In genomic region chr6:74479960-74480359, GRCh38 we compare ENCODE assay signal across 26 cellular contexts.
DNase-seq lines count a peak whose midpoint lies in the region; ATAC-seq, FAIRE-seq and TF ChIP-seq lines count a peak whose summit lies in the region.
"Had no signal": no experiment of that assay in that cellular context is flagged by ENCODE, and none has a peak within 500 bp of the region (broad histone marks: within the 10 kb centered on the region; RNA-seq: fewer than 3 reads in every experiment).

No MANE protein-coding gene starts in this region.

- H3K4me2 ChIP-seq in IMR-90 (ENCODE audit: low read depth, low read length) (no peak overlapping the region), GM12878 (ENCODE audit: control insufficient read depth, insufficient read depth) (no peak overlapping the region), neural progenitor cell (no peak overlapping the region), trophoblast cell (ENCODE audit: low read length) (no peak overlapping the region)
- H3K4me2 ChIP-seq: BLaER1 had no signal

- H3F3A ChIP-seq in neural progenitor cell (ENCODE audit: low read depth), result no peaks in the 10 kb centered on the region

- WGBS in IMR-90 (ENCODE audit: extremely low coverage in 2 of 2, insufficient read length in 1 of 2), 2 experiments, result 83% methylated on average over 2 of the region's 8 CpGs; no CpG with 5 or more reads in 1 of the 2 experiments
- 36% methylated on average over 8 of the region's 8 CpGs for whole genome bisulfite sequencing in GM12878 (ENCODE audit: insufficient coverage, insufficient replicate concordance, low lambda C conversion rate, missing lambda C conversion rate)
- 93% methylated on average over 8 of the region's 8 CpGs for WGBS in esophagus muscularis mucosa
- no CpG with 5 or more reads among the region's 8 CpGs for WGBS in trophoblast cell (ENCODE audit: extremely low coverage, insufficient coverage, insufficient read length)

- in situ Hi-C loops in IMR-90 (cut with MboI; ENCODE audit: low sequenced_read_pairs), result no loop called here
- in situ Hi-C loops in GM12878 (cut with MboI), result no loop called here

- no peak for FAIRE-seq in GM12878 (lab: Jason Lieb, UNC)
- FAIRE-seq: A204.1, GM12891 had no signal

- H2BK12ac ChIP-seq in trophoblast cell (ENCODE audit: low read length), result no peak overlapping the region

- H3K4me1 ChIP-seq in IMR-90 (ENCODE audit: control insufficient read depth, insufficient read depth, low read length), result peaks cover 5% of the 10 kb centered on the region
- no peaks in the 10 kb centered on the region for H3K4me1 ChIP-seq in GM12878 (ENCODE audit: control insufficient read depth, insufficient read depth, low read length)
- no peaks in the 10 kb centered on the region for H3K4me1 ChIP-seq in neural progenitor cell
- H3K4me1 ChIP-seq in esophagus muscularis mucosa, result peaks cover 0 to 31% (median 15%) of the 10 kb centered on the region in 4 donors
- no peaks in the 10 kb centered on the region for H3K4me1 ChIP-seq in trophoblast cell (ENCODE audit: control insufficient read depth in 1 of 2, insufficient read depth in 2 of 2, low read length in 2 of 2)
- H3K4me1 ChIP-seq: BE2C, BLaER1 had no signal

- H3K27me3 ChIP-seq in IMR-90 (ENCODE audit: control insufficient read depth, insufficient read depth, low read length) (no peaks in the 10 kb centered on the region), GM12878 (replicated peaks in 1 of 2; ENCODE audit: control insufficient read depth in 2 of 2, insufficient read depth in 2 of 2, low read length in 1 of 2) (no peaks in the 10 kb centered on the region), neural progenitor cell (no peaks in the 10 kb centered on the region), esophagus muscularis mucosa (no peaks in the 10 kb centered on the region), trophoblast cell (ENCODE audit: insufficient read depth, low read length) (no peaks in the 10 kb centered on the region)
- H3K27me3 ChIP-seq: BE2C, BLaER1 had no signal

- H3K4me3 Mint-ChIP-seq in neural progenitor cell, result no peak overlapping the region
- H3K4me3 Mint-ChIP-seq: CD14-positive monocyte; CD4-positive, alpha-beta memory T cell; CD4-positive, CD25-positive, alpha-beta regulatory T cell; CD8-positive, alpha-beta memory T cell had no signal

- H3K14ac ChIP-seq in IMR-90 (replicated peaks; ENCODE audit: low read depth, low read length), result no peak overlapping the region
- H3K14ac ChIP-seq in trophoblast cell (ENCODE audit: low read length), result no peak overlapping the region

- intact Hi-C loops in IMR-90 (cut with micrococcal nuclease) (no loop called here), GM12878 (cut with micrococcal nuclease; ENCODE audit: unreplicated experiment) (no loop called here), head of caudate nucleus (cut with DNase I) (no loop called here), esophagus muscularis mucosa (cut with DNase I) (no loop called here)

- H4K20me1 ChIP-seq in IMR-90 (ENCODE audit: insufficient read depth, low read length) (no peaks in the 10 kb centered on the region), GM12878 (ENCODE audit: control insufficient read depth, insufficient read depth) (no peaks in the 10 kb centered on the region), neural progenitor cell (ENCODE audit: low read depth) (no peaks in the 10 kb centered on the region)
- H4K20me1 ChIP-seq: BLaER1 had no signal

- H3K9ac ChIP-seq in IMR-90 (ENCODE audit: low read depth, low read length), result no peak overlapping the region
- H3K9ac ChIP-seq in GM12878 (ENCODE audit: control insufficient read depth, insufficient read depth, low read length), result no peak overlapping the region
- no peak overlapping the region for H3K9ac ChIP-seq in neural progenitor cell
- H3K9ac ChIP-seq in trophoblast cell (ENCODE audit: low read length), result no peak overlapping the region
- H3K9ac ChIP-seq: BLaER1 had no signal

- TF ChIP-seq RAD21 in IMR-90 (IDR thresholded peaks at IDR 0.05; ENCODE audit: low read length) (no peak), GM12878 (IDR thresholded peaks at IDR 0.05; ENCODE audit: insufficient read depth, low read depth, low read length) (no peak)

- H3K4me3 ChIP-seq in IMR-90 (ENCODE audit: insufficient read depth, low read depth, low read length), result no peak overlapping the region
- no peak overlapping the region for H3K4me3 ChIP-seq in GM12878
- no peak overlapping the region for H3K4me3 ChIP-seq in neural progenitor cell
- no peak overlapping the region for H3K4me3 ChIP-seq in esophagus muscularis mucosa
- no peak overlapping the region for H3K4me3 ChIP-seq in trophoblast cell (ENCODE audit: low read depth, low read length)
- H3K4me3 ChIP-seq: BLaER1 had no signal

- no peak overlapping the region for H4K5ac ChIP-seq in IMR-90 (ENCODE audit: low read depth, low read length)

- no peak overlapping the region for H3K4ac ChIP-seq in IMR-90 (ENCODE audit: low read depth, low read length)
- H3K4ac ChIP-seq in trophoblast cell (ENCODE audit: low read depth, low read length), result no peak overlapping the region

- H3K9me3 Mint-ChIP-seq in neural progenitor cell, result no peaks in the 10 kb centered on the region

- H3K27ac ChIP-seq in IMR-90 (ENCODE audit: insufficient read depth, low read length), result no peak overlapping the region
- no peak overlapping the region for H3K27ac ChIP-seq in GM12878 (ENCODE audit: control insufficient read depth, insufficient read depth)
- no peak overlapping the region for H3K27ac ChIP-seq in neural progenitor cell
- no peak overlapping the region for H3K27ac ChIP-seq in esophagus muscularis mucosa (replicated peaks in 1 of 4)
- no peak overlapping the region for H3K27ac ChIP-seq in trophoblast cell (ENCODE audit: low read depth, low read length)
- H3K27ac ChIP-seq: BLaER1 had no signal

- peak overlapping the region; percentile 33 for H2AK5ac ChIP-seq in IMR-90 (ENCODE audit: low read depth, low read length)
- H2AK5ac ChIP-seq in trophoblast cell (ENCODE audit: low read length), result no peak overlapping the region

- no peak overlapping the region for H2BK15ac ChIP-seq in IMR-90 (ENCODE audit: low read depth, low read length)

- H3K27me3 Mint-ChIP-seq in neural progenitor cell (ENCODE audit: insufficient read depth, low read depth), result peaks cover 6% of the 10 kb centered on the region
- H3K27me3 Mint-ChIP-seq: CD4-positive, alpha-beta memory T cell; CD4-positive, CD25-positive, alpha-beta regulatory T cell; CD8-positive, alpha-beta memory T cell had no signal

- H3K9me1 ChIP-seq in IMR-90 (ENCODE audit: insufficient read depth, low read length), result no peaks in the 10 kb centered on the region

- no peak for TF ChIP-seq POLR2A in IMR-90 (IDR thresholded peaks at IDR 0.05; ENCODE audit: low read depth, low read length)
- no peak for TF ChIP-seq POLR2A in GM12878 (IDR thresholded peaks at IDR 0.05; ENCODE audit: low read depth, low read length)
- TF ChIP-seq POLR2A in esophagus muscularis mucosa (IDR thresholded peaks at IDR 0.05; ENCODE audit: low read depth), result no peak

- RAD21 ChIA-PET in GM12878 (lab: Charles Lee; ENCODE audit: unreplicated experiment), result interaction anchor here (1.1 to 2.2 kb wide), 2 partner anchors 12 to 90 kb away, joined by 4 to 15 read pairs; no protein-coding TSS in a partner anchor

- POLR2A ChIA-PET in IMR-90 (lab: Charles Lee; ENCODE audit: unreplicated experiment), result no interaction called here
- POLR2A ChIA-PET in GM12878 (lab: Charles Lee), result interaction anchor here (1.7 kb wide), 1 partner anchor 12 kb away, joined by 5 read pairs; no protein-coding TSS in a partner anchor

- no peaks in the 10 kb centered on the region for H3K36me3 ChIP-seq in IMR-90 (ENCODE audit: control insufficient read depth, insufficient read depth, low read length)
- no peaks in the 10 kb centered on the region for H3K36me3 ChIP-seq in GM12878 (ENCODE audit: control insufficient read depth in 2 of 2, insufficient read depth in 2 of 2, low read length in 1 of 2)
- no peaks in the 10 kb centered on the region for H3K36me3 ChIP-seq in neural progenitor cell
- H3K36me3 ChIP-seq in esophagus muscularis mucosa, result no peaks in the 10 kb centered on the region
- no peaks in the 10 kb centered on the region for H3K36me3 ChIP-seq in trophoblast cell (ENCODE audit: control insufficient read depth in 1 of 2, insufficient read depth in 2 of 2, low read length in 2 of 2)
- H3K36me3 ChIP-seq: BE2C, BLaER1 had no signal

- H3K27ac Mint-ChIP-seq in neural progenitor cell, result no peak overlapping the region
- H3K27ac Mint-ChIP-seq: CD14-positive monocyte; CD4-positive, alpha-beta memory T cell; CD4-positive, CD25-positive, alpha-beta regulatory T cell; CD8-positive, alpha-beta memory T cell had no signal

- SMC1A ChIA-PET in GM12878 (lab: Charles Lee; ENCODE audit: uncharacterized antibody, unreplicated experiment), result interaction anchor here (1.2 to 2.0 kb wide), 3 partner anchors 10 to 96 kb away, joined by 4 to 9 read pairs (median 9); no protein-coding TSS in a partner anchor

- H2BK120ac ChIP-seq in IMR-90 (ENCODE audit: low read depth, low read length) (0 out of 2 replicates have a peak overlapping the region, but pooled peaks have one; percentile 41), trophoblast cell (ENCODE audit: insufficient read depth, low read length, poor library complexity) (no peak overlapping the region)

- DNase-seq in IMR-90, result no peak
- DNase-seq in GM12878 (ENCODE audit: low read depth, low spot score), result no peak
- no peak for DNase-seq in neural progenitor cell (ENCODE audit: low spot score)
- no peak for DNase-seq in head of caudate nucleus
- no peak for DNase-seq in esophagus muscularis mucosa (ENCODE audit: extremely low spot score)
- no peak for DNase-seq in trophoblast cell
- DNase-seq: 8988T; ACHN; BE2C; C1 segment of cervical spinal cord; CD4-positive, alpha-beta memory T cell; CD4-positive, CD25-positive, alpha-beta regulatory T cell; CD8-positive, alpha-beta memory T cell; COR-L47; DMS 273 treated with DMSO at 0.1 percent for 48 hours; DMS153; DMS53; DMS79; DND-41; EL; GDM1 had no signal

- H4K91ac ChIP-seq in IMR-90 (ENCODE audit: insufficient read depth, low read depth, low read length) (no peak overlapping the region), trophoblast cell (ENCODE audit: low read depth, low read length) (no peak overlapping the region)

- H3K56ac ChIP-seq in IMR-90 (ENCODE audit: extremely low read depth, insufficient read depth, low read length), result no peak overlapping the region

- no peak overlapping the region for H2BK5ac ChIP-seq in IMR-90 (ENCODE audit: low read depth, low read length, poor library complexity, severe bottlenecking)
- H2BK5ac ChIP-seq in trophoblast cell (ENCODE audit: low read depth, low read length, poor library complexity), result no peak overlapping the region

- no peak overlapping the region for H4K12ac ChIP-seq in trophoblast cell (ENCODE audit: low read depth, low read length)

- TF ChIP-seq EP300 in GM12878 (IDR thresholded peaks at IDR 0.05; ENCODE audit: borderline replicate concordance in 1 of 2, control insufficient read depth in 1 of 2, low read depth in 2 of 2, low read length in 2 of 2) (no peak), esophagus muscularis mucosa (IDR thresholded peaks at IDR 0.05) (no peak)

- CTCF ChIA-PET in IMR-90 (lab: Yijun Ruan, JAX) (no interaction called here), GM12878 (lab: Yijun Ruan, JAX) (interaction anchor here (1.2 to 1.7 kb wide), 2 partner anchors 9 to 95 kb away, joined by 3 to 4 read pairs; no protein-coding TSS in a partner anchor)

- no peak overlapping the region for H3K18ac ChIP-seq in IMR-90 (ENCODE audit: low read depth, low read length)
- H3K18ac ChIP-seq in trophoblast cell (ENCODE audit: low read length), result no peak overlapping the region

- ATAC-seq in IMR-90 (ENCODE audit: low read depth) (no peak), GM12878 (0 out of 3 replicates have a peak, but pooled peaks have one; percentile 9), GM19455 (IDR thresholded peaks at IDR 0.05; ENCODE audit: unreplicated experiment) (no peak)

- no peak overlapping the region for H3K23ac ChIP-seq in IMR-90 (ENCODE audit: low read depth, low read length)
- H3K23ac ChIP-seq in trophoblast cell (ENCODE audit: low read length), result no peak overlapping the region

- H3K79me2 ChIP-seq in GM12878 (ENCODE audit: control insufficient read depth, insufficient read depth, low read length) (no peaks in the 10 kb centered on the region), neural progenitor cell (ENCODE audit: low read depth) (no peaks in the 10 kb centered on the region), trophoblast cell (ENCODE audit: control insufficient read depth, insufficient read depth, low read length, poor library complexity) (no peaks in the 10 kb centered on the region)

- H3K36me3 Mint-ChIP-seq in neural progenitor cell, result no peaks in the 10 kb centered on the region
- H3K36me3 Mint-ChIP-seq: CD14-positive monocyte; CD4-positive, alpha-beta memory T cell; CD4-positive, CD25-positive, alpha-beta regulatory T cell; CD8-positive, alpha-beta memory T cell had no signal

- no peak overlapping the region for H2BK20ac ChIP-seq in IMR-90 (ENCODE audit: low read depth, low read length)

- dilution Hi-C loops in IMR-90 (cut with HindIII; ENCODE audit: low sequenced_read_pairs, unreplicated experiment), result no loop called here

- no peaks in the 10 kb centered on the region for H3K79me1 ChIP-seq in IMR-90 (ENCODE audit: low read depth in 1 of 2, low read length in 2 of 2)
- H3K79me1 ChIP-seq in trophoblast cell (ENCODE audit: low read length), result no peaks in the 10 kb centered on the region

- H3K9me3 ChIP-seq in IMR-90 (ENCODE audit: control insufficient read depth, insufficient read depth, low read length) (no peaks in the 10 kb centered on the region), GM12878 (replicated peaks; ENCODE audit: control insufficient read depth, insufficient read depth, low read length) (no peaks in the 10 kb centered on the region), neural progenitor cell (ENCODE audit: low read depth) (no peaks in the 10 kb centered on the region), esophagus muscularis mucosa (no peaks in the 10 kb centered on the region), trophoblast cell (ENCODE audit: insufficient read depth, low read depth, low read length) (no peaks in the 10 kb centered on the region)
- H3K9me3 ChIP-seq: BE2C, BLaER1 had no signal

- BruUV-seq in IMR-90 (replicated peaks; lab: Mats Ljungman, UMichigan) (no TSS peak), GM12878 (replicated peaks; lab: Mats Ljungman, UMichigan) (no TSS peak)

- no peak overlapping the region for H2AK9ac ChIP-seq in IMR-90 (replicated peaks; ENCODE audit: low read depth, low read length, poor library complexity)

- TF ChIP-seq CTCF in IMR-90 (conservative IDR thresholded peaks at IDR 0.05; ENCODE audit: low read depth, low read length) (no peak), GM12878 (IDR thresholded peaks at IDR 0.05 in 2 of 3, conservative IDR thresholded peaks at IDR 0.05 in 1 of 3; ENCODE audit: control insufficient read depth in 2 of 3, extremely low read depth in 1 of 3, insufficient read depth in 1 of 3, low read depth in 3 of 3, low read length in 3 of 3) (no peak), neural progenitor cell (IDR thresholded peaks at IDR 0.05) (no peak), esophagus muscularis mucosa (IDR thresholded peaks at IDR 0.05) (no peak)

- no peaks in the 10 kb centered on the region for H3K4me1 Mint-ChIP-seq in neural progenitor cell
- H3K4me1 Mint-ChIP-seq: CD14-positive monocyte; CD4-positive, alpha-beta memory T cell; CD4-positive, CD25-positive, alpha-beta regulatory T cell; CD8-positive, alpha-beta memory T cell had no signal

- no peak overlapping the region for H4K8ac ChIP-seq in IMR-90 (ENCODE audit: low read depth in 2 of 2, low read length in 2 of 2)
- no peak overlapping the region for H4K8ac ChIP-seq in trophoblast cell (ENCODE audit: low read depth, low read length)

- H2AFZ ChIP-seq in IMR-90 (replicated peaks; ENCODE audit: low read length, poor library complexity) (no peak overlapping the region), GM12878 (ENCODE audit: control insufficient read depth, low read depth, low read length) (no peak overlapping the region), neural progenitor cell (replicated peaks) (peak overlapping the region; percentile 37), trophoblast cell (ENCODE audit: insufficient read depth, low read length, poor library complexity) (no peak overlapping the region)
